Comparison of ENCODE assay signal across 11 cellular contexts in genomic region chr20:24379116-24379927, GRCh38.
DNase-seq lines count a peak whose midpoint lies in the region; ATAC-seq, FAIRE-seq and TF ChIP-seq lines count a peak whose summit lies in the region.
"Had no signal": no experiment of that assay in that cellular context is flagged by ENCODE, and none has a peak within 500 bp of the region (broad histone marks: within the 10 kb centered on the region; RNA-seq: fewer than 3 reads in every experiment).

No MANE protein-coding gene starts in this region.

- peak overlapping the region; percentile 5 for H3K27ac ChIP-seq in layer of hippocampus (ENCODE audit: low read depth, low read length)
- H3K27ac ChIP-seq in Karpas-422 (ENCODE audit: low read length): no peak overlapping the region

- no peak for TF ChIP-seq CTCF in bronchial epithelial cell (IDR thresholded peaks at IDR 0.05; ENCODE audit: insufficient read depth, low read length, severe bottlenecking)

- peak; percentile 74 for DNase-seq in Right ventricle myocardium inferior (ENCODE audit: missing footprints)
- DNase-seq in cardiac septum (ENCODE audit: low spot score): no peak
- peak; percentile 40 for DNase-seq in bronchial epithelial cell (ENCODE audit: low read depth)
- no peak for DNase-seq in NCI-H2107 treated with DMSO at 0.1 percent for 48 hours (lab: John Stamatoyannopoulos, UW; ENCODE audit: unreplicated experiment)
- no peak for DNase-seq in Karpas-422
- no peak for DNase-seq in central memory CD4-positive, alpha-beta T cell
- no peak for DNase-seq in DMS153 (lab: John Stamatoyannopoulos, UW)
- DNase-seq: activated CD4-positive, alpha-beta T cell treated with anti-CD3 and anti-CD28 coated beads for 36 hours; NCI-H2081 had no signal

- no peak for FAIRE-seq in bronchial epithelial cell (lab: Jason Lieb, UNC)

- no peaks in the 10 kb centered on the region for H3K36me3 ChIP-seq in bronchial epithelial cell (ENCODE audit: control insufficient read depth, insufficient read depth, low read length)
- no peaks in the 10 kb centered on the region for H3K36me3 ChIP-seq in Karpas-422 (ENCODE audit: insufficient read depth, low read length)

- no peak overlapping the region for H3K9ac ChIP-seq in Karpas-422 (ENCODE audit: low read length)

- ATAC-seq in Right ventricle myocardium inferior: no peak
- ATAC-seq: activated CD4-positive, alpha-beta T cell treated with anti-CD3 and anti-CD28 coated beads for 36 hours; esophagus mucosa had no signal

- no peaks in the 10 kb centered on the region for H3K4me1 ChIP-seq in Karpas-422 (ENCODE audit: low read length)

- H3K4me2 ChIP-seq in Karpas-422 (ENCODE audit: low read depth, low read length, poor library complexity, severe bottlenecking): no peak overlapping the region

- no peaks in the 10 kb centered on the region for H3K9me2 ChIP-seq in Karpas-422 (replicated peaks; ENCODE audit: insufficient read depth, low read length)

- H3K79me2 ChIP-seq in Karpas-422 (ENCODE audit: low read length): no peaks in the 10 kb centered on the region

- no peak overlapping the region for H2AFZ ChIP-seq in Karpas-422 (ENCODE audit: low read length)

- H3K27me3 ChIP-seq in bronchial epithelial cell (ENCODE audit: control insufficient read depth, insufficient read depth, low read length): no peaks in the 10 kb centered on the region
- no peaks in the 10 kb centered on the region for H3K27me3 ChIP-seq in layer of hippocampus (ENCODE audit: control insufficient read depth, insufficient read depth, low read length)
- H3K27me3 ChIP-seq in Karpas-422 (ENCODE audit: low read length): no peaks in the 10 kb centered on the region

- H3K9me3 ChIP-seq in Karpas-422 (ENCODE audit: low read length): no peaks in the 10 kb centered on the region

- intact Hi-C loops in Right ventricle myocardium inferior (cut with DNase I) (no loop called here), cardiac septum (cut with DNase I) (no loop called here)

- H3K4me3 ChIP-seq in bronchial epithelial cell (ENCODE audit: low read depth, low read length) (no peak overlapping the region), Karpas-422 (ENCODE audit: low read length) (no peak overlapping the region)

- no peaks in the 10 kb centered on the region for H4K20me1 ChIP-seq in Karpas-422 (ENCODE audit: insufficient read depth, low read depth, low read length)

Comparison
In these comparisons a context has a peak if more than half of its experiments do, and no peak if none do; other contexts are left out.
1. DNase-seq: peak in Right ventricle myocardium inferior (single experiment) and bronchial epithelial cell (single experiment); none in cardiac septum (single experiment), NCI-H2107 treated with DMSO at 0.1 percent for 48 hours (single experiment), Karpas-422 (single experiment), central memory CD4-positive, alpha-beta T cell (single experiment) and DMS153 (single experiment).